In the genomic region with DNA sequence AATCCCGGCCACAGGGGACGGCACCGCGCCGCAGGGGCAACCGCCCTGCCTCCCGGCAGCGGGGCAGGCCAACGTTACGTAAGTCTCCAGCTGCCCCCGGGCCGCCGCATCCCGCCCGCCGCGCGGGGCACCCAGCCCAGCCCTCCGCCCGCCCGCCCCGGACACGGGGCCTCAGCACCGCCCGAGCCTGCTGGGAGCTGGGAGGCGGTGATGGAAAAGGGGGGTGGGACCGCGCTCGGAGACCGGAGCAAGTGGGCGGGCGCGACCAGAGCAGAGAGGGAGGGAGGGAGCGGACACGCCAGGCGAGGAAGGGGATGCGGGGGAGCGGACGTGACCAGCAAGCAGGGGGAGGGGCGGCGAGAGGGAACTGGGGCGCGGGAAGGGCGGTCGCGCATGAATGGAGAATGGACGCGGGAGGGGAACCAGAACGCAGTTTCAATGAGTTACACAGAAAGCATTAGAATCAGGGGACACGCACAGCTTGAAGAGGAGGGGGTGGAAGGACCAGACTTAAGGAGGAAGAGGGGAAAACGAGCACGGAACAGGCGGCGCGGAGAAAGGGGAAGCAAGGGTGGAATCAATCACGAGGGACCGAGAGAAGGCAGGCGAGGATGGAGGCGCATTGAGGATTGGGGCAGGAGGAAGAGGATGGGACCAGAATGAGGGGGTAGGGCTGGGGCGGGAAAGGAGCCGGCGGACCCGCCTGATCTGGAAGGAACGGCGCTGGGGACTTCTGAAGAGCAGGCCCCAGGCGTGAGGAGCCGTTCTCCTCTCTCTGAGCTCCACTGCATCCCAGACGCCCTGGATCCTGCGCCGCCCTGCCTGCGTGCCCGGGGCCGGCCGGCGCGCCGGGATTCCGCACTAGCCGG, we compare ENCODE assay signal across 8 cellular contexts. TPM values are rescaled to one million over a fixed set of nuclear protein-coding genes. Genes with fewer than 3 reads are reported as not detected.
DNase-seq lines count a peak whose midpoint lies in the region; ATAC-seq and TF ChIP-seq lines count a peak whose summit lies in the region.

No MANE protein-coding gene starts in this region.

- no peak for ATAC-seq in HG03159 (IDR thresholded peaks at IDR 0.05; ENCODE audit: unreplicated experiment)

- in situ Hi-C loops in GM18951 (cut with MboI; ENCODE audit: low sequenced_read_pairs, unreplicated experiment): no loop called here

- DNase-seq in 8988T: peak; percentile 42
- DNase-seq in NCI-H2227 (lab: John Stamatoyannopoulos, UW; ENCODE audit: unreplicated experiment): peak; percentile 91
- DNase-seq in activated CD4-positive, CD25-positive, alpha-beta regulatory T cell treated with anti-CD3 and anti-CD28 coated beads, Interleukin-2, amount 50 U/mL, for 72 hours: peak; percentile 82
- DNase-seq in cerebellum (ENCODE audit: low spot score): peak; percentile 85
- DNase-seq in kidney epithelial cell (ENCODE audit: low read depth): peak; percentile 43
- peak; percentile 93 for DNase-seq in stimulated activated CD4-positive, alpha-beta T cell treated with anti-CD3 and anti-CD28 coated beads, Interleukin-12 subunit alpha, Interleukin-12 subunit beta, amount 100 ng/mL, for 4 hours

- no peak for TF ChIP-seq CTCF in kidney epithelial cell (IDR thresholded peaks at IDR 0.05; ENCODE audit: insufficient read depth, low read length, poor library complexity, severe bottlenecking)

- peak; percentile 35 for TF ChIP-seq POLR2A in GM18951 (IDR thresholded peaks at IDR 0.05; ENCODE audit: extremely low read depth, insufficient read depth, insufficient read length)

- H3K4me3 ChIP-seq in kidney epithelial cell (ENCODE audit: low read depth, low read length): peak overlapping the region; percentile 91

- H3K27me3 ChIP-seq in kidney epithelial cell (ENCODE audit: control insufficient read depth, insufficient read depth, low read length): no peaks in the 10 kb centered on the region

- H3K36me3 ChIP-seq in kidney epithelial cell (ENCODE audit: control insufficient read depth, insufficient read depth, low read length): no peaks in the 10 kb centered on the region

RNA-seq across cellular contexts. Expression of gene PKM, which starts 0.6 kb away (rescaled TPM):
- total RNA-seq in cerebellum (327 TPM), kidney epithelial cell (879 and 883 TPM in 2 replicates)

RNA-seq across cellular contexts. Expression of gene GRAMD2A, which starts 32.8 kb away (rescaled TPM):
- total RNA-seq in cerebellum (0.36 TPM), kidney epithelial cell (0.89 and 2.4 TPM in 2 replicates)

RNA-seq across cellular contexts. Expression of gene PARP6, which starts 41.9 kb away (rescaled TPM):
- total RNA-seq in cerebellum (68.8 TPM), kidney epithelial cell (45.0 and 45.7 TPM in 2 replicates)

Comparison
In these comparisons a context has a peak if more than half of its experiments do, and no peak if none do; other contexts are left out.
1. DNase-seq: peak in every context shown above with its lines; median percentile 93 in stimulated activated CD4-positive, alpha-beta T cell treated with anti-CD3 and anti-CD28 coated beads, Interleukin-12 subunit alpha, Interleukin-12 subunit beta, amount 100 ng/mL, for 4 hours; 91 in NCI-H2227; 85 in cerebellum; 82 in activated CD4-positive, CD25-positive, alpha-beta regulatory T cell treated with anti-CD3 and anti-CD28 coated beads, Interleukin-2, amount 50 U/mL, for 72 hours; 43 in kidney epithelial cell; 42 in 8988T.